9 cellular contexts compared by ENCODE assay signal in genomic region chr7:18566829-18567228, GRCh38.
DNase-seq lines count a peak whose midpoint lies in the region; ATAC-seq and TF ChIP-seq lines count a peak whose summit lies in the region.
"Had no signal": no experiment of that assay in that cellular context is flagged by ENCODE, and none has a peak within 500 bp of the region (broad histone marks: within the 10 kb centered on the region; RNA-seq: fewer than 3 reads in every experiment).

No MANE protein-coding gene starts in this region.

- H3K9ac ChIP-seq in BLaER1 = no peak overlapping the region

- intact Hi-C loops in prostate gland (cut with DNase I) = no loop called here
- intact Hi-C loops in activated CD4-positive, alpha-beta T cell treated with anti-CD3 and anti-CD28 coated beads for 36 hours (cut with DNase I, micrococcal nuclease) = loop anchor here in 1 of 2 experiments (5.0 kb wide), 1 partner anchor 210 kb away; no protein-coding TSS in a partner anchor

- POLR2A ChIA-PET in activated CD4-positive, alpha-beta T cell treated with anti-CD3 and anti-CD28 coated beads for 36 hours (lab: Charles Lee) = interaction anchor here (0.6 kb wide), 1 partner anchor 21 kb away, joined by 6 read pairs; no protein-coding TSS in a partner anchor

- H3K4me1 ChIP-seq in BLaER1 (peaks cover 33% of the 10 kb centered on the region), prostate gland (replicated peaks) (no peaks in the 10 kb centered on the region)

- DNase-seq in NOMO-1 (lab: John Stamatoyannopoulos, UW; ENCODE audit: unreplicated experiment in 2 of 2) (peak; percentile 34 to 57), GM03348 (ENCODE audit: low spot score) (no peak), prostate gland (ENCODE audit: low spot score) (no peak), hypothalamus (lab: John Stamatoyannopoulos, UW) (no peak)
- no peak for DNase-seq in activated CD4-positive, alpha-beta T cell treated with anti-CD3 and anti-CD28 coated beads for 36 hours
- DNase-seq: activated naive CD4-positive, alpha-beta T cell had no signal

- CTCF ChIA-PET in activated CD4-positive, alpha-beta T cell treated with anti-CD3 and anti-CD28 coated beads for 36 hours (lab: Charles Lee) = interaction anchor here (1.8 kb wide), 1 partner anchor 214 kb away, joined by 4 read pairs; no protein-coding TSS in a partner anchor

- H3K4me3 Mint-ChIP-seq in activated CD4-positive, alpha-beta T cell treated with anti-CD3 and anti-CD28 coated beads for 36 hours = no peak overlapping the region

- H3K27me3 ChIP-seq in BLaER1 (no peaks in the 10 kb centered on the region), prostate gland (replicated peaks; ENCODE audit: insufficient read depth) (no peaks in the 10 kb centered on the region)

- no peak for TF ChIP-seq POLR2A in prostate gland (IDR thresholded peaks at IDR 0.05)

- H3K36me3 ChIP-seq in BLaER1 = 0 out of 2 replicates have a peak, but pooled peaks cover 4% of the 10 kb centered on the region
- H3K36me3 ChIP-seq in prostate gland = no peaks in the 10 kb centered on the region

- no peaks in the 10 kb centered on the region for H3K4me1 Mint-ChIP-seq in activated CD4-positive, alpha-beta T cell treated with anti-CD3 and anti-CD28 coated beads for 36 hours

- no peak overlapping the region for H3K4me3 ChIP-seq in BLaER1
- no peak overlapping the region for H3K4me3 ChIP-seq in prostate gland

- H3K27ac ChIP-seq in BLaER1 = 0 out of 2 replicates have a peak overlapping the region, but pooled peaks have one; percentile 2
- no peak overlapping the region for H3K27ac ChIP-seq in prostate gland

- peak overlapping the region; percentile 60 for H3K4me2 ChIP-seq in BLaER1

- H3K9me3 ChIP-seq in BLaER1 (no peaks in the 10 kb centered on the region), prostate gland (no peaks in the 10 kb centered on the region)

- WGBS in prostate gland = 93% methylated on average over 7 of the region's 7 CpGs

- H3K36me3 Mint-ChIP-seq in activated CD4-positive, alpha-beta T cell treated with anti-CD3 and anti-CD28 coated beads for 36 hours (ENCODE audit: low read depth) = no peaks in the 10 kb centered on the region

- no peaks in the 10 kb centered on the region for H3K9me3 Mint-ChIP-seq in activated CD4-positive, alpha-beta T cell treated with anti-CD3 and anti-CD28 coated beads for 36 hours (ENCODE audit: low read depth)

- ATAC-seq in GM19324 (IDR thresholded peaks at IDR 0.05; ENCODE audit: low FRiP score, unreplicated experiment) = peak; percentile 98
- ATAC-seq in HG02970 (IDR thresholded peaks at IDR 0.05; ENCODE audit: low FRiP score, unreplicated experiment) = peak; percentile 91
- ATAC-seq in activated CD4-positive, alpha-beta T cell treated with anti-CD3 and anti-CD28 coated beads for 36 hours = no peak

- TF ChIP-seq CTCF in prostate gland (IDR thresholded peaks at IDR 0.05) = no peak

- no peaks in the 10 kb centered on the region for H3K27me3 Mint-ChIP-seq in activated CD4-positive, alpha-beta T cell treated with anti-CD3 and anti-CD28 coated beads for 36 hours

- H4K20me1 ChIP-seq in BLaER1 = peaks cover 8% of the 10 kb centered on the region; the same call in 1 of the 2 replicates

- no peak overlapping the region for H3K27ac Mint-ChIP-seq in activated CD4-positive, alpha-beta T cell treated with anti-CD3 and anti-CD28 coated beads for 36 hours

Comparison
In these comparisons a context has a peak if more than half of its experiments do, and no peak if none do; other contexts are left out.
1. DNase-seq: peak in NOMO-1 (2 of 2); none in GM03348 (single experiment), prostate gland (single experiment), activated CD4-positive, alpha-beta T cell treated with anti-CD3 and anti-CD28 coated beads for 36 hours (single experiment) and hypothalamus (0 of 51).